ENCODE assay signal across 8 cellular contexts in the genomic region with DNA sequence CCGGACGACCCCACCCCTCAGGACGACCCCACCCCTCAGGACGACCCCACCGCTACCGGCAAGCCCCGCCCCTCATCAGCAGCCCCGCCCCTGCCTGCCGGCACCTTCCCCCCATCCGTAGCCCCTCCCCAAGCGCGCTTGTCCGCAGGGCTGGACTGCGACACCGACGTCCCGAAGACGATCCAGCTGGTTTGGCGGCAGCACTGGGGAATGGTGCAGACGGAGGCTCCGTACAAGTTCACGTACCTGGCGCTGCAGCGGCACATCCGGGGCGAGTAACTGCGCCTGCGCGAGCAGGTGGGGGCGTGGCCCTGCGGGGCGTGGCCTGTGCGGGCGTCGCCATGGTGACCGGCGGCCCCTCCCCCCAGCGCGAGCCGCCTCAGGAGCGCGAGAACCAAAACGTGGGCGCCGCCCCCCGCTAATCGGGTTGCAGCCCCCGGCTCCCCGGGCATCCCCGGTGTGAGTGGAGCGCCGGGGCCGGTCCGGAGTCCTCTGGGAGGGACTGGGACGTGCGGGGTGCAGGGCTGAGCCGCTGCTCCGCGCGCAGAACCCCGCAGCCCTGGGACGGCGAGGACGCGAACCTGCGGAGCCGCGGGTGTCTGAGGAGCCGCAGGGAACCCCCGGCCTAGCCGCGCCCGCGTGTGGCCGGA. TPM values are rescaled to one million over a fixed set of nuclear protein-coding genes. Genes with fewer than 3 reads are reported as not detected.
A peak's percentile ranks its signal among the peaks of the same experiment; 100 is the strongest.
DNase-seq lines count a peak whose midpoint lies in the region; ATAC-seq, FAIRE-seq and TF ChIP-seq lines count a peak whose summit lies in the region.

No MANE protein-coding gene starts in this region.

- TF ChIP-seq CTCF in A549 (IDR thresholded peaks at IDR 0.05) (no peak), foreskin fibroblast (IDR thresholded peaks at IDR 0.05; ENCODE audit: low read depth, low read length) (no peak), neutrophil (IDR thresholded peaks at IDR 0.05) (no peak)

- H3K4me1 Mint-ChIP-seq in activated T-helper 2 cell treated with anti-CD3 and anti-CD28 coated beads, Interferon-gamma antibody, Interleukin-2, Interleukin-4, amounts not matched to agents 10 μg/mL and 5 μg/mL and 100 μg/mL, durations not matched to agents 14 hours and 24 hours and 36 hours (ENCODE audit: low read depth): peaks cover 7% of the 10 kb centered on the region

- H3K27ac ChIP-seq in A549 (peak overlapping the region; percentile 76 to 88), neutrophil (no peak overlapping the region), subcutaneous abdominal adipose tissue (ENCODE audit: low read depth, low read length) (no peak overlapping the region)

- intact Hi-C loops in activated T-helper 2 cell treated with anti-CD3 and anti-CD28 coated beads, Interferon-gamma antibody, Interleukin-2, Interleukin-4, amounts not matched to agents 10 μg/mL and 5 μg/mL and 100 μg/mL, durations not matched to agents 14 hours and 24 hours and 36 hours (cut with micrococcal nuclease): loop anchor here (10.0 kb wide), 1 partner anchor 46 kb away; a partner anchor contains a TSS

- POLR2A ChIA-PET in A549 (lab: Yijun Ruan, JAX): interaction anchor here (1.1 to 1.2 kb wide), 2 partner anchors 42 to 50 kb away, joined by 3 read pairs; a partner anchor contains a TSS

- peaks cover 31% of the 10 kb centered on the region for H3K4me1 ChIP-seq in A549
- H3K4me1 ChIP-seq in neutrophil (ENCODE audit: control insufficient read depth in 1 of 2, insufficient read depth in 1 of 2, low read depth in 1 of 2, low read length in 1 of 2): peaks cover 0 to 10% of the 10 kb centered on the region in 2 experiments
- H3K4me1 ChIP-seq in subcutaneous abdominal adipose tissue (ENCODE audit: control insufficient read depth in 5 of 5, insufficient read depth in 5 of 5, low read length in 5 of 5): peaks cover 0 to 18% (median 10%) of the 10 kb centered on the region in 5 donors

- no peak for TF ChIP-seq RAD21 in A549 (conservative IDR thresholded peaks at IDR 0.05 in 1 of 2, IDR thresholded peaks at IDR 0.05 in 1 of 2)

- WGBS in A549 (ENCODE audit: missing lambda C conversion rate): no CpG with 5 or more reads among the region's 75 CpGs

- DNase-seq in A549 (ENCODE audit: low read depth in 1 of 2, low spot score in 1 of 2) (peak; percentile 58 to 81), RKO (ENCODE audit: low spot score) (peak; percentile 62), foreskin fibroblast (peak in 1 of 2 donors; percentile 77)
- DNase-seq in activated T-helper 2 cell treated with anti-CD3 and anti-CD28 coated beads, Interferon-gamma antibody, Interleukin-2, Interleukin-4, amounts not matched to agents 10 μg/mL and 5 μg/mL and 100 μg/mL, durations not matched to agents 14 hours and 24 hours and 36 hours (ENCODE audit: low spot score): peak; percentile 84

- H3K27me3 ChIP-seq in neutrophil: peaks cover 84% of the 10 kb centered on the region
- H3K27me3 ChIP-seq in subcutaneous abdominal adipose tissue (ENCODE audit: control insufficient read depth in 5 of 5, insufficient read depth in 4 of 5, low read length in 5 of 5): peaks cover 29 to 62% (median 52%) of the 10 kb centered on the region in 5 donors

- no peak for TF ChIP-seq EP300 in A549 (IDR thresholded peaks at IDR 0.05)

- TF ChIP-seq POLR2A in A549 (IDR thresholded peaks at IDR 0.05; ENCODE audit: low read length): no peak

- H3K36me3 ChIP-seq in neutrophil: no peaks in the 10 kb centered on the region
- H3K36me3 ChIP-seq in subcutaneous abdominal adipose tissue (ENCODE audit: control insufficient read depth in 5 of 5, insufficient read depth in 5 of 5, low read length in 5 of 5): no peaks in the 10 kb centered on the region

- H3K9ac ChIP-seq in subcutaneous abdominal adipose tissue (ENCODE audit: low read length in 5 of 5): no peak overlapping the region

- no peaks in the 10 kb centered on the region for H3K36me3 Mint-ChIP-seq in activated T-helper 2 cell treated with anti-CD3 and anti-CD28 coated beads, Interferon-gamma antibody, Interleukin-2, Interleukin-4, amounts not matched to agents 10 μg/mL and 5 μg/mL and 100 μg/mL, durations not matched to agents 14 hours and 24 hours and 36 hours (ENCODE audit: low read depth)

- H3K4me2 ChIP-seq in A549: peak overlapping the region; percentile 96

- no peak for FAIRE-seq in A549 (lab: Jason Lieb, UNC)

- H3K4me3 Mint-ChIP-seq in activated T-helper 2 cell treated with anti-CD3 and anti-CD28 coated beads, Interferon-gamma antibody, Interleukin-2, Interleukin-4, amounts not matched to agents 10 μg/mL and 5 μg/mL and 100 μg/mL, durations not matched to agents 14 hours and 24 hours and 36 hours (ENCODE audit: low read depth): peak overlapping the region; percentile 79

- ATAC-seq in A549: peak; percentile 20 to 54; a peak in 4 of 6 replicates
- peak; percentile 64 for ATAC-seq in GM18517 (IDR thresholded peaks at IDR 0.05; ENCODE audit: unreplicated experiment)
- peak; percentile 44 for ATAC-seq in HG03565 (IDR thresholded peaks at IDR 0.05; ENCODE audit: unreplicated experiment)

- H3K27ac Mint-ChIP-seq in activated T-helper 2 cell treated with anti-CD3 and anti-CD28 coated beads, Interferon-gamma antibody, Interleukin-2, Interleukin-4, amounts not matched to agents 10 μg/mL and 5 μg/mL and 100 μg/mL, durations not matched to agents 14 hours and 24 hours and 36 hours: no peak overlapping the region

- no peaks in the 10 kb centered on the region for H3K9me3 Mint-ChIP-seq in activated T-helper 2 cell treated with anti-CD3 and anti-CD28 coated beads, Interferon-gamma antibody, Interleukin-2, Interleukin-4, amounts not matched to agents 10 μg/mL and 5 μg/mL and 100 μg/mL, durations not matched to agents 14 hours and 24 hours and 36 hours

- H3K9me3 ChIP-seq in A549: no peaks in the 10 kb centered on the region
- no peaks in the 10 kb centered on the region for H3K9me3 ChIP-seq in neutrophil
- H3K9me3 ChIP-seq in subcutaneous abdominal adipose tissue (ENCODE audit: control insufficient read depth in 5 of 5, low read length in 5 of 5): no peaks in the 10 kb centered on the region

- CTCF ChIA-PET in A549 (lab: Yijun Ruan, JAX): interaction anchor here (1.3 to 3.0 kb wide), 3 partner anchors 10 to 88 kb away, joined by 3 to 11 read pairs (median 3); a partner anchor contains a TSS

- H3K4me3 ChIP-seq in A549 (peak overlapping the region; percentile 60), foreskin fibroblast (ENCODE audit: low read depth in 1 of 2, low read length in 2 of 2) (peak overlapping the region; percentile 58 to 59), neutrophil (ENCODE audit: low read depth in 1 of 2, low read length in 1 of 2) (peak overlapping the region; percentile 59 to 71), subcutaneous abdominal adipose tissue (ENCODE audit: low read depth in 1 of 5, low read length in 5 of 5) (peak overlapping the region in 3 of 5 donors; percentile 58 to 66 (median 65))

- peaks cover 5% of the 10 kb centered on the region for H3K27me3 Mint-ChIP-seq in activated T-helper 2 cell treated with anti-CD3 and anti-CD28 coated beads, Interferon-gamma antibody, Interleukin-2, Interleukin-4, amounts not matched to agents 10 μg/mL and 5 μg/mL and 100 μg/mL, durations not matched to agents 14 hours and 24 hours and 36 hours (ENCODE audit: low read depth)

TF ChIP-seq in A549, 52 proteins besides CTCF, POLR2A, EP300 and RAD21 (continues in another document):
- TF ChIP-seq, protein P1, sequence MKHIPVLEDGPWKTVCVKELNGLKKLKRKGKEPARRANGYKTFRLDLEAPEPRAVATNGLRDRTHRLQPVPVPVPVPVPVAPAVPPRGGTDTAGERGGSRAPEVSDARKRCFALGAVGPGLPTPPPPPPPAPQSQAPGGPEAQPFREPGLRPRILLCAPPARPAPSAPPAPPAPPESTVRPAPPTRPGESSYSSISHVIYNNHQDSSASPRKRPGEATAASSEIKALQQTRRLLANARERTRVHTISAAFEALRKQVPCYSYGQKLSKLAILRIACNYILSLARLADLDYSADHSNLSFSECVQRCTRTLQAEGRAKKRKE (CRISPR knock-in tag; IDR thresholded peaks at IDR 0.05; ENCODE audit: low read depth): no peak

RNA-seq across cellular contexts. Expression of a gene that starts 4.9 kb away (rescaled TPM):
- polyA plus RNA-seq in A549 (2011; rRNA removed) (not detected in 2 replicates), A549 (2017; fragmentation: RNase III; extraction: RNeasy Plus Mini Kit Qiagen cat#74134 plus additional on column Dnase treatment) (0.08 TPM in 1 of 3 replicates, not detected in the others)
- polyA plus RNA-seq in A549 (2012; cell fraction: cytosol; rRNA removed): 0.07 and 0.08 TPM in 2 replicates
- polyA plus RNA-seq in A549 (2012; cell fraction: nucleus; rRNA removed): 0.12 TPM in 1 of 2 replicates, not detected in the other
- polyA minus RNA-seq in A549 (2011; rRNA and poly(A)+ RNA removed): 0.08 TPM in 1 of 2 replicates, not detected in the other
- total RNA-seq in activated T-helper 2 cell treated with anti-CD3 and anti-CD28 coated beads, Interferon-gamma antibody, Interleukin-2, Interleukin-4, amounts not matched to agents 10 μg/mL and 5 μg/mL and 100 μg/mL, durations not matched to agents 14 hours and 24 hours and 36 hours: not detected in 2 replicates

RNA-seq across cellular contexts. Expression of a gene that starts 46.7 kb away (rescaled TPM):
- 3.2 and 4.0 TPM in 2 replicates for polyA plus RNA-seq in A549 (2011; rRNA removed)
- 12.4 and 20.3 TPM in 2 replicates for polyA plus RNA-seq in A549 (2012; cell fraction: cytosol; rRNA removed)
- 71.3 and 92.0 TPM in 2 replicates for polyA plus RNA-seq in A549 (2012; cell fraction: nucleus; rRNA removed)
- 8.8 to 10.4 TPM (median 10.2 TPM) in 3 replicates for polyA plus RNA-seq in A549 (2017; fragmentation: RNase III; extraction: RNeasy Plus Mini Kit Qiagen cat#74134 plus additional on column Dnase treatment)
- 1.8 and 2.4 TPM in 2 replicates for polyA minus RNA-seq in A549 (2011; rRNA and poly(A)+ RNA removed)
- total RNA-seq in activated T-helper 2 cell treated with anti-CD3 and anti-CD28 coated beads, Interferon-gamma antibody, Interleukin-2, Interleukin-4, amounts not matched to agents 10 μg/mL and 5 μg/mL and 100 μg/mL, durations not matched to agents 14 hours and 24 hours and 36 hours: 20.5 and 22.1 TPM in 2 replicates

RNA-seq across cellular contexts. Expression of a gene that starts 49.3 kb away (rescaled TPM):
- polyA plus RNA-seq in A549 (2011; rRNA removed) (23.9 and 34.9 TPM in 2 replicates), A549 (2017; fragmentation: RNase III; extraction: RNeasy Plus Mini Kit Qiagen cat#74134 plus additional on column Dnase treatment) (88.0 to 95.3 TPM (median 90.9 TPM) in 3 replicates)
- polyA plus RNA-seq in A549 (2012; cell fraction: cytosol; rRNA removed): 54.0 and 72.0 TPM in 2 replicates
- polyA plus RNA-seq in A549 (2012; cell fraction: nucleus; rRNA removed): 477 and 531 TPM in 2 replicates
- 27.8 and 31.7 TPM in 2 replicates for polyA minus RNA-seq in A549 (2011; rRNA and poly(A)+ RNA removed)
- total RNA-seq in activated T-helper 2 cell treated with anti-CD3 and anti-CD28 coated beads, Interferon-gamma antibody, Interleukin-2, Interleukin-4, amounts not matched to agents 10 μg/mL and 5 μg/mL and 100 μg/mL, durations not matched to agents 14 hours and 24 hours and 36 hours: 27.6 and 29.2 TPM in 2 replicates

RNA-seq across cellular contexts. Expression of a gene that starts 55.9 kb away (rescaled TPM):
- polyA plus RNA-seq in A549 (2011; rRNA removed) (4.3 and 4.6 TPM in 2 replicates), A549 (2017; fragmentation: RNase III; extraction: RNeasy Plus Mini Kit Qiagen cat#74134 plus additional on column Dnase treatment) (11.2 to 17.6 TPM (median 11.2 TPM) in 3 replicates)
- 15.8 and 18.5 TPM in 2 replicates for polyA plus RNA-seq in A549 (2012; cell fraction: cytosol; rRNA removed)
- 21.1 and 23.1 TPM in 2 replicates for polyA plus RNA-seq in A549 (2012; cell fraction: nucleus; rRNA removed)
- polyA minus RNA-seq in A549 (2011; rRNA and poly(A)+ RNA removed): 0.78 and 0.95 TPM in 2 replicates
- total RNA-seq in activated T-helper 2 cell treated with anti-CD3 and anti-CD28 coated beads, Interferon-gamma antibody, Interleukin-2, Interleukin-4, amounts not matched to agents 10 μg/mL and 5 μg/mL and 100 μg/mL, durations not matched to agents 14 hours and 24 hours and 36 hours: 31.9 and 33.8 TPM in 2 replicates

Comparison
In these comparisons a context has a peak if more than half of its experiments do, and no peak if none do; other contexts are left out.
1. H3K27ac ChIP-seq: peak in A549 (2 of 2); none in neutrophil (single experiment) and subcutaneous abdominal adipose tissue (single experiment).
2. Peak in every context shown above with its lines, with median percentiles within 50 percentile points of each other: ATAC-seq and H3K4me3 ChIP-seq.